Comparison of ENCODE assay signal across 16 cellular contexts in genomic region chr5:77424921-77425320, GRCh38.
"Had no signal": no experiment of that assay in that cellular context is flagged by ENCODE, and none has a peak within 500 bp of the region (broad histone marks: within the 10 kb centered on the region; RNA-seq: fewer than 3 reads in every experiment).

No MANE protein-coding gene starts in this region.

- H3K4me3 ChIP-seq: dorsolateral prefrontal cortex, heart left ventricle, spleen, suprapubic skin, transverse colon had no signal

- H3K9me3 ChIP-seq: neutrophil, suprapubic skin, transverse colon had no signal

- DNase-seq: cortex of kidney; dorsolateral prefrontal cortex; effector CD8-positive, alpha-beta T cell; foreskin melanocyte; heart left ventricle; hippocampal formation; mesendoderm; naive thymus-derived CD4-positive, alpha-beta T cell; spleen; stimulated activated CD4-positive, alpha-beta T cell treated with anti-CD3 and anti-CD28 coated beads, Interleukin-15, amount 100 ng/mL, for 24 hours; stimulated activated CD4-positive, alpha-beta T cell treated with anti-CD3 and anti-CD28 coated beads, Interleukin-1b, Interleukin-23, amount 100 ng/mL, for 48 hours; stimulated activated CD4-positive, alpha-beta T cell treated with anti-CD3 and anti-CD28 coated beads, Interleukin-4, amount 100 ng/mL, for 24 hours; stimulated activated naive CD4-positive, alpha-beta T cell; transverse colon had no signal

- H3K4me3 Mint-ChIP-seq: naive thymus-derived CD4-positive, alpha-beta T cell had no signal

- H3K27ac ChIP-seq: heart left ventricle, neutrophil, suprapubic skin, transverse colon had no signal

- H3K27me3 ChIP-seq: dorsolateral prefrontal cortex, heart left ventricle, neutrophil, spleen, suprapubic skin, transverse colon had no signal

- H3K27ac Mint-ChIP-seq: naive thymus-derived CD4-positive, alpha-beta T cell had no signal

- ATAC-seq: naive thymus-derived CD4-positive, alpha-beta T cell had no signal

- H3K36me3 ChIP-seq: transverse colon had no signal

- H3K4me1 Mint-ChIP-seq: naive thymus-derived CD4-positive, alpha-beta T cell had no signal
